In genomic region chr11:44894217-44894617, GRCh38 we compare ENCODE assay signal across 1 cellular context.
TF ChIP-seq lines count a peak whose summit lies in the region.

No MANE protein-coding gene starts in this region.

TF ChIP-seq in K562, 482 proteins besides CTCF, POLR2A, EP300 and RAD21 (continued from another document and continues in another):
- TF ChIP-seq MGA (IDR thresholded peaks at IDR 0.05) (no peak), RHOXF2B (CRISPR knock-in tag; conservative IDR thresholded peaks at IDR 0.05) (no peak), BHLHE40 (IDR thresholded peaks at IDR 0.05; ENCODE audit: low read length) (peak; percentile 13; the same call in 1 of the 2 replicates), ZBTB11 (CRISPR knock-in tag; IDR thresholded peaks at IDR 0.05) (no peak), PATZ1 (CRISPR knock-in tag; IDR thresholded peaks at IDR 0.05; ENCODE audit: borderline replicate concordance) (no peak), ZNF318 (IDR thresholded peaks at IDR 0.05; ENCODE audit: borderline replicate concordance in 1 of 2, low read depth in 1 of 2) (no peak), TSC22D4 (tag; IDR thresholded peaks at IDR 0.05) (no peak), MYC (IDR thresholded peaks at IDR 0.05; ENCODE audit: low read depth, low read length) (no peak), MYC (CRISPR knock-in tag; IDR thresholded peaks at IDR 0.05; ENCODE audit: borderline replicate concordance, low read depth) (no peak), PYGO2 (tag; IDR thresholded peaks at IDR 0.05) (no peak)
